8 cellular contexts compared by ENCODE assay signal in the genomic region with DNA sequence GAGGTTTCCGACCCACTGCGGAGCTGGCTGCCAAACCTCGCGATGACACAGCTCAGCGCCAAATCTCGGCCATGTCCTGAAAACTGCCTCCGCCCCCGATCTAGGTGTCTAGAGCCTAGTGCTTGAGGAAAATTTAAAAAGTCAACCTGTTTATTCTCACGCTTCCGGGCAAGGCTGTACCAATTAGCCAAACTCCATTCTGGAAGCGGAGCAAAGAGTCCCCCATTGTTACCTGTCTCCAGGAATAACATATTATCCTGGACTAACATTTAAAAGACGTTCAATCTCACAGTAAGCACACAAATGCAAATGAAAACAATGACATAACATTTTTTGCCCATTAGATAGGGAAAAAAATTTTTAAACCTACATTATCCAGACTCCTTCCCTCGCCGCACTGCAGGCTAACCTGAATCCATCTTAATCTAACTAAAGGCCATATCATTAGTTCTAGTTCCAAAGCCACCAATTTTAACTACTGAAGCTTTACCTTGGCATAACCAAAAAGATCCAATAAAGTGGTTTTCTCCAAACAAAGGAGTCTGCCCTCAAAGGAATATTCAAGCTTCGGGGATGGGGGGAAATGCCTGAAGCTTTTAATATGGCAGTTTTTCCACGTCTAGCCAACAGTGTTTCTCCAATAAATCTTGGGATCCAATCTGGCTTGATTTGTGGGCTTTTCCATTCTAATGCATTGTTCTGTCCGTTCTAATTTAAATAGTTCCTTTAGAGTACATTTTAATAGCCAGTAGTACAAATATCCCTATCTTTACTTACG. TPM values are rescaled to one million over a fixed set of nuclear protein-coding genes. Genes with fewer than 3 reads are reported as not detected.
DNase-seq lines count a peak whose midpoint lies in the region; ATAC-seq and TF ChIP-seq lines count a peak whose summit lies in the region.

No MANE protein-coding gene starts in this region.

- ATAC-seq in GM19324 (IDR thresholded peaks at IDR 0.05; ENCODE audit: low FRiP score, unreplicated experiment): no peak
- no peak for ATAC-seq in GM18511 (IDR thresholded peaks at IDR 0.05; ENCODE audit: unreplicated experiment)

- TF ChIP-seq CTCF in NB4 (IDR thresholded peaks at IDR 0.05; ENCODE audit: low read depth, low read length): no peak
- TF ChIP-seq CTCF in cardiac fibroblast (IDR thresholded peaks at IDR 0.05; ENCODE audit: low read depth, low read length): no peak

- H3K4me3 ChIP-seq in NB4 (ENCODE audit: low read depth, low read length) (peak overlapping the region; percentile 84), cardiac fibroblast (replicated peaks in 1 of 2; ENCODE audit: low read depth in 2 of 2, low read length in 2 of 2) (peak overlapping the region; percentile 60 to 67)

- TF ChIP-seq POLR2A in NB4 (IDR thresholded peaks at IDR 0.05; ENCODE audit: extremely low read depth, insufficient read length): no peak

- peak in 2 of 3 experiments; percentile 34 to 65 for DNase-seq in activated CD8-positive, alpha-beta memory T cell treated with anti-CD3 and anti-CD28 coated beads for 48 hours (ENCODE audit: low read depth in 2 of 3, low spot score in 2 of 3)
- DNase-seq in activated CD8-positive, alpha-beta memory T cell treated with anti-CD3 and anti-CD28 coated beads, Interleukin-2, amount 50 U/mL, for 48 hours: no peak
- DNase-seq in NB4 (ENCODE audit: low read depth) (no peak), cardiac fibroblast (ENCODE audit: low read depth in 2 of 2) (no peak), myocyte (ENCODE audit: low read depth) (peak; percentile 1), SKM-1 (lab: John Stamatoyannopoulos, UW; ENCODE audit: unreplicated experiment) (no peak)

RNA-seq across cellular contexts. Expression of a gene that starts 1.9 kb away (rescaled TPM):
- 107 and 118 TPM in 2 replicates for total RNA-seq in myocyte
- polyA plus RNA-seq in myocyte (2012): 78.7 TPM

Comparison
In these comparisons a context has a peak if more than half of its experiments do, and no peak if none do; other contexts are left out.
1. DNase-seq: peak in activated CD8-positive, alpha-beta memory T cell treated with anti-CD3 and anti-CD28 coated beads for 48 hours (2 of 3) and myocyte (single experiment); none in activated CD8-positive, alpha-beta memory T cell treated with anti-CD3 and anti-CD28 coated beads, Interleukin-2, amount 50 U/mL, for 48 hours (single experiment), NB4 (single experiment), cardiac fibroblast (0 of 2) and SKM-1 (single experiment).